Comparison of ENCODE assay signal across 12 cellular contexts in genomic region chr3:145898487-145898886, GRCh38.
DNase-seq lines count a peak whose midpoint lies in the region; ATAC-seq and TF ChIP-seq lines count a peak whose summit lies in the region.
"Had no signal": no experiment of that assay in that cellular context is flagged by ENCODE, and none has a peak within 500 bp of the region (broad histone marks: within the 10 kb centered on the region; RNA-seq: fewer than 3 reads in every experiment).

No MANE protein-coding gene starts in this region.

- WGBS in sigmoid colon, 2 donors = 51 to 66% methylated on average over 3 of the region's 3 CpGs

- intact Hi-C loops in sigmoid colon (cut with DNase I) = no loop called here
- intact Hi-C loops in left lung (cut with DNase I) = no loop called here
- intact Hi-C loops in A673 (cut with micrococcal nuclease; ENCODE audit: unreplicated experiment) = no loop called here

- POLR2A ChIA-PET in A673 (lab: Charles Lee; ENCODE audit: low non-redundant PET) = no interaction called here

- DNase-seq in astrocyte of the hippocampus (ENCODE audit: low read depth, low spot score) = peak; percentile 37
- DNase-seq in sigmoid colon = no peak
- no peak for DNase-seq in left lung
- no peak for DNase-seq in A673 (ENCODE audit: low spot score)
- no peak for DNase-seq in effector CD8-positive, alpha-beta T cell (lab: John Stamatoyannopoulos, UW)
- DNase-seq: activated CD4-positive, CD25-positive, alpha-beta regulatory T cell treated with anti-CD3 and anti-CD28 coated beads, Interleukin-2, amount 50 U/mL, for 72 hours; activated gamma-delta T cell treated with Interleukin-2 at 50 U/mL for 16 hours; NCI-H2227 treated with DMSO at 0.1 percent for 48 hours; stimulated activated CD4-positive, alpha-beta T cell treated with anti-CD3 and anti-CD28 coated beads, Interleukin-12 subunit alpha, Interleukin-12 subunit beta, amount 100 ng/mL, for 4 hours had no signal

- ATAC-seq in GM18907 (IDR thresholded peaks at IDR 0.05; ENCODE audit: unreplicated experiment) = peak; percentile 52
- ATAC-seq in HG02870 (IDR thresholded peaks at IDR 0.05; ENCODE audit: unreplicated experiment) = peak; percentile 28
- no peak for ATAC-seq in left lung
- ATAC-seq: K562 had no signal

- no TSS peak for BruUV-seq in A673 (replicated peaks; lab: Mats Ljungman, UMichigan)

- H3K9me3 ChIP-seq in sigmoid colon (no peaks in the 10 kb centered on the region), left lung (no peaks in the 10 kb centered on the region), A673 (ENCODE audit: low read depth, low read length, poor library complexity, severe bottlenecking) (no peaks in the 10 kb centered on the region)

- no peaks in the 10 kb centered on the region for H3K27me3 ChIP-seq in sigmoid colon
- H3K27me3 ChIP-seq in left lung = no peaks in the 10 kb centered on the region
- H3K27me3 ChIP-seq in A673 (replicated peaks; ENCODE audit: insufficient read depth, low read depth, low read length, poor library complexity) = no peaks in the 10 kb centered on the region

- no peak for TF ChIP-seq EP300 in sigmoid colon (IDR thresholded peaks at IDR 0.05)

- TF ChIP-seq CTCF in sigmoid colon (IDR thresholded peaks at IDR 0.05) (no peak), left lung (IDR thresholded peaks at IDR 0.05) (no peak), A673 (conservative IDR thresholded peaks at IDR 0.05; ENCODE audit: low read depth, low read length) (no peak)

- H3K4me3 ChIP-seq in sigmoid colon (peak overlapping the region in 3 of 4 donors; percentile 15 to 22 (median 15)), left lung (no peak overlapping the region), A673 (ENCODE audit: low read depth, low read length, poor library complexity, severe bottlenecking) (no peak overlapping the region)
- H3K4me3 ChIP-seq: K562 had no signal

- H3K4me1 ChIP-seq in sigmoid colon = peaks cover 0 to 28% (median 12%) of the 10 kb centered on the region in 4 donors
- no peaks in the 10 kb centered on the region for H3K4me1 ChIP-seq in left lung
- no peaks in the 10 kb centered on the region for H3K4me1 ChIP-seq in A673 (ENCODE audit: insufficient read depth, low read length, poor library complexity, severe bottlenecking)

- peak overlapping the region in 2 of 4 donors; percentile 41 to 47 for H3K27ac ChIP-seq in sigmoid colon
- H3K27ac ChIP-seq in left lung = no peak overlapping the region
- no peak overlapping the region for H3K27ac ChIP-seq in A673 (ENCODE audit: low read depth, low read length, poor library complexity, severe bottlenecking)

- H3K36me3 ChIP-seq in sigmoid colon (no peaks in the 10 kb centered on the region), left lung (no peaks in the 10 kb centered on the region), A673 (ENCODE audit: insufficient read depth, low read length, poor library complexity, severe bottlenecking) (no peaks in the 10 kb centered on the region)

- CTCF ChIA-PET in A673 (lab: Charles Lee) = no interaction called here

- TF ChIP-seq POLR2A in sigmoid colon (IDR thresholded peaks at IDR 0.05) = no peak

Comparison
In these comparisons a context has a peak if more than half of its experiments do, and no peak if none do; other contexts are left out.
1. H3K4me3 ChIP-seq: peak in sigmoid colon (3 of 4); none in left lung (0 of 2) and A673 (single experiment).